ENCODE assay signal across 1 cellular context in the genomic region with DNA sequence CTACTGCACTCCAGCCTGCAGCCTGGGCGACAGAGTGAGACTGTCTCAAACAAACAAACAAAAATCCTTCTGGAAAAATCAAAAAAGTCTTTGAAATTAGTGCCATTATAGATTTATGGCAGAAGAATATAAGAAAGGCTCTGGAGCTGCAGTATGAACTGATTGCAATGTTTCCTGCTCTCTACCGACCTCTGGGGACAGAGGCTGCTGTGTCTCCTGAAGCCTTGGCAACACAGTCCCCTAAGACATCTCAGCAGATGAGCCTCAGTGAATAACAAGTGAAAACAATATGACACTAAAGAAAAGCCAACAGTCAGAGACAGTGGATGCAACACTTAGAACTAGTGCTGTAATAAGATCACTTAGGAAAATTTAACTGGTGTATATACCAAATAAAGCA.
TF ChIP-seq lines count a peak whose summit lies in the region.

No MANE protein-coding gene starts in this region.

TF ChIP-seq in HepG2, 621 proteins besides CTCF, POLR2A, EP300 and RAD21 (continued from another document):
- TF ChIP-seq, protein P1, sequence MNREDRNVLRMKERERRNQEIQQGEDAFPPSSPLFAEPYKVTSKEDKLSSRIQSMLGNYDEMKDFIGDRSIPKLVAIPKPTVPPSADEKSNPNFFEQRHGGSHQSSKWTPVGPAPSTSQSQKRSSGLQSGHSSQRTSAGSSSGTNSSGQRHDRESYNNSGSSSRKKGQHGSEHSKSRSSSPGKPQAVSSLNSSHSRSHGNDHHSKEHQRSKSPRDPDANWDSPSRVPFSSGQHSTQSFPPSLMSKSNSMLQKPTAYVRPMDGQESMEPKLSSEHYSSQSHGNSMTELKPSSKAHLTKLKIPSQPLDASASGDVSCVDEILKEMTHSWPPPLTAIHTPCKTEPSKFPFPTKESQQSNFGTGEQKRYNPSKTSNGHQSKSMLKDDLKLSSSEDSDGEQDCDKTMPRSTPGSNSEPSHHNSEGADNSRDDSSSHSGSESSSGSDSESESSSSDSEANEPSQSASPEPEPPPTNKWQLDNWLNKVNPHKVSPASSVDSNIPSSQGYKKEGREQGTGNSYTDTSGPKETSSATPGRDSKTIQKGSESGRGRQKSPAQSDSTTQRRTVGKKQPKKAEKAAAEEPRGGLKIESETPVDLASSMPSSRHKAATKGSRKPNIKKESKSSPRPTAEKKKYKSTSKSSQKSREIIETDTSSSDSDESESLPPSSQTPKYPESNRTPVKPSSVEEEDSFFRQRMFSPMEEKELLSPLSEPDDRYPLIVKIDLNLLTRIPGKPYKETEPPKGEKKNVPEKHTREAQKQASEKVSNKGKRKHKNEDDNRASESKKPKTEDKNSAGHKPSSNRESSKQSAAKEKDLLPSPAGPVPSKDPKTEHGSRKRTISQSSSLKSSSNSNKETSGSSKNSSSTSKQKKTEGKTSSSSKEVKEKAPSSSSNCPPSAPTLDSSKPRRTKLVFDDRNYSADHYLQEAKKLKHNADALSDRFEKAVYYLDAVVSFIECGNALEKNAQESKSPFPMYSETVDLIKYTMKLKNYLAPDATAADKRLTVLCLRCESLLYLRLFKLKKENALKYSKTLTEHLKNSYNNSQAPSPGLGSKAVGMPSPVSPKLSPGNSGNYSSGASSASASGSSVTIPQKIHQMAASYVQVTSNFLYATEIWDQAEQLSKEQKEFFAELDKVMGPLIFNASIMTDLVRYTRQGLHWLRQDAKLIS (CRISPR knock-in tag; IDR thresholded peaks at IDR 0.05): no peak
- no peak for TF ChIP-seq ZNF180 (CRISPR knock-in tag; IDR thresholded peaks at IDR 0.05; ENCODE audit: borderline replicate concordance, low read depth)
- no peak for TF ChIP-seq SAFB2 (CRISPR knock-in tag; IDR thresholded peaks at IDR 0.05; ENCODE audit: borderline replicate concordance, low read depth)
- TF ChIP-seq, protein P2, sequence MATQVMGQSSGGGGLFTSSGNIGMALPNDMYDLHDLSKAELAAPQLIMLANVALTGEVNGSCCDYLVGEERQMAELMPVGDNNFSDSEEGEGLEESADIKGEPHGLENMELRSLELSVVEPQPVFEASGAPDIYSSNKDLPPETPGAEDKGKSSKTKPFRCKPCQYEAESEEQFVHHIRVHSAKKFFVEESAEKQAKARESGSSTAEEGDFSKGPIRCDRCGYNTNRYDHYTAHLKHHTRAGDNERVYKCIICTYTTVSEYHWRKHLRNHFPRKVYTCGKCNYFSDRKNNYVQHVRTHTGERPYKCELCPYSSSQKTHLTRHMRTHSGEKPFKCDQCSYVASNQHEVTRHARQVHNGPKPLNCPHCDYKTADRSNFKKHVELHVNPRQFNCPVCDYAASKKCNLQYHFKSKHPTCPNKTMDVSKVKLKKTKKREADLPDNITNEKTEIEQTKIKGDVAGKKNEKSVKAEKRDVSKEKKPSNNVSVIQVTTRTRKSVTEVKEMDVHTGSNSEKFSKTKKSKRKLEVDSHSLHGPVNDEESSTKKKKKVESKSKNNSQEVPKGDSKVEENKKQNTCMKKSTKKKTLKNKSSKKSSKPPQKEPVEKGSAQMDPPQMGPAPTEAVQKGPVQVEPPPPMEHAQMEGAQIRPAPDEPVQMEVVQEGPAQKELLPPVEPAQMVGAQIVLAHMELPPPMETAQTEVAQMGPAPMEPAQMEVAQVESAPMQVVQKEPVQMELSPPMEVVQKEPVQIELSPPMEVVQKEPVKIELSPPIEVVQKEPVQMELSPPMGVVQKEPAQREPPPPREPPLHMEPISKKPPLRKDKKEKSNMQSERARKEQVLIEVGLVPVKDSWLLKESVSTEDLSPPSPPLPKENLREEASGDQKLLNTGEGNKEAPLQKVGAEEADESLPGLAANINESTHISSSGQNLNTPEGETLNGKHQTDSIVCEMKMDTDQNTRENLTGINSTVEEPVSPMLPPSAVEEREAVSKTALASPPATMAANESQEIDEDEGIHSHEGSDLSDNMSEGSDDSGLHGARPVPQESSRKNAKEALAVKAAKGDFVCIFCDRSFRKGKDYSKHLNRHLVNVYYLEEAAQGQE (IDR thresholded peaks at IDR 0.05; ENCODE audit: borderline replicate concordance in 1 of 2, low read depth in 1 of 2, low read length in 2 of 2): no peak
- TF ChIP-seq, protein P3, sequence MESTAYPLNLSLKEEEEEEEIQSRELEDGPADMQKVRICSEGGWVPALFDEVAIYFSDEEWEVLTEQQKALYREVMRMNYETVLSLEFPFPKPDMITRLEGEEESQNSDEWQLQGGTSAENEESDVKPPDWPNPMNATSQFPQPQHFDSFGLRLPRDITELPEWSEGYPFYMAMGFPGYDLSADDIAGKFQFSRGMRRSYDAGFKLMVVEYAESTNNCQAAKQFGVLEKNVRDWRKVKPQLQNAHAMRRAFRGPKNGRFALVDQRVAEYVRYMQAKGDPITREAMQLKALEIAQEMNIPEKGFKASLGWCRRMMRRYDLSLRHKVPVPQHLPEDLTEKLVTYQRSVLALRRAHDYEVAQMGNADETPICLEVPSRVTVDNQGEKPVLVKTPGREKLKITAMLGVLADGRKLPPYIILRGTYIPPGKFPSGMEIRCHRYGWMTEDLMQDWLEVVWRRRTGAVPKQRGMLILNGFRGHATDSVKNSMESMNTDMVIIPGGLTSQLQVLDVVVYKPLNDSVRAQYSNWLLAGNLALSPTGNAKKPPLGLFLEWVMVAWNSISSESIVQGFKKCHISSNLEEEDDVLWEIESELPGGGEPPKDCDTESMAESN (CRISPR knock-in tag; conservative IDR thresholded peaks at IDR 0.05): no peak
- no peak for TF ChIP-seq GATAD2A (CRISPR knock-in tag; IDR thresholded peaks at IDR 0.05)
- no peak for TF ChIP-seq ZKSCAN8 (CRISPR knock-in tag; IDR thresholded peaks at IDR 0.05; ENCODE audit: borderline replicate concordance)
- TF ChIP-seq ZSCAN30 (CRISPR knock-in tag; IDR thresholded peaks at IDR 0.05): no peak
- TF ChIP-seq, protein P4, sequence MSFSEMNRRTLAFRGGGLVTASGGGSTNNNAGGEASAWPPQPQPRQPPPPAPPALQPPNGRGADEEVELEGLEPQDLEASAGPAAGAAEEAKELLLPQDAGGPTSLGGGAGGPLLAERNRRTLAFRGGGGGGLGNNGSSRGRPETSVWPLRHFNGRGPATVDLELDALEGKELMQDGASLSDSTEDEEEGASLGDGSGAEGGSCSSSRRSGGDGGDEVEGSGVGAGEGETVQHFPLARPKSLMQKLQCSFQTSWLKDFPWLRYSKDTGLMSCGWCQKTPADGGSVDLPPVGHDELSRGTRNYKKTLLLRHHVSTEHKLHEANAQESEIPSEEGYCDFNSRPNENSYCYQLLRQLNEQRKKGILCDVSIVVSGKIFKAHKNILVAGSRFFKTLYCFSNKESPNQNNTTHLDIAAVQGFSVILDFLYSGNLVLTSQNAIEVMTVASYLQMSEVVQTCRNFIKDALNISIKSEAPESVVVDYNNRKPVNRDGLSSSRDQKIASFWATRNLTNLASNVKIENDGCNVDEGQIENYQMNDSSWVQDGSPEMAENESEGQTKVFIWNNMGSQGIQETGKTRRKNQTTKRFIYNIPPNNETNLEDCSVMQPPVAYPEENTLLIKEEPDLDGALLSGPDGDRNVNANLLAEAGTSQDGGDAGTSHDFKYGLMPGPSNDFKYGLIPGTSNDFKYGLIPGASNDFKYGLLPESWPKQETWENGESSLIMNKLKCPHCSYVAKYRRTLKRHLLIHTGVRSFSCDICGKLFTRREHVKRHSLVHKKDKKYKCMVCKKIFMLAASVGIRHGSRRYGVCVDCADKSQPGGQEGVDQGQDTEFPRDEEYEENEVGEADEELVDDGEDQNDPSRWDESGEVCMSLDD (CRISPR knock-in tag; IDR thresholded peaks at IDR 0.05; ENCODE audit: borderline replicate concordance): no peak
- TF ChIP-seq HCFC1 (IDR thresholded peaks at IDR 0.05; ENCODE audit: low read depth, low read length): no peak
- no peak for TF ChIP-seq HIVEP1 (CRISPR knock-in tag; IDR thresholded peaks at IDR 0.05)
- TF ChIP-seq TSC22D2 (CRISPR knock-in tag; IDR thresholded peaks at IDR 0.05; ENCODE audit: borderline replicate concordance): no peak
- TF ChIP-seq SMARCC2 (IDR thresholded peaks at IDR 0.05): no peak
TF ChIP-seq in HepG2: peak in this region for 0.
